Comparison of ENCODE assay signal across 24 cellular contexts in genomic region chr1:168819668-168820067, GRCh38.
DNase-seq lines count a peak whose midpoint lies in the region; ATAC-seq, FAIRE-seq and TF ChIP-seq lines count a peak whose summit lies in the region.
"Had no signal": no experiment of that assay in that cellular context is flagged by ENCODE, and none has a peak within 500 bp of the region (broad histone marks: within the 10 kb centered on the region; RNA-seq: fewer than 3 reads in every experiment).

No MANE protein-coding gene starts in this region.

- TF ChIP-seq EP300 in K562 (IDR thresholded peaks at IDR 0.05; ENCODE audit: low read length): no peak

- intact Hi-C loops in activated naive CD4-positive, alpha-beta T cell treated with anti-CD3 and anti-CD28 coated beads for 36 hours (cut with micrococcal nuclease): no loop called here
- intact Hi-C loops in K562 (cut with micrococcal nuclease): loop anchor here (10.0 kb wide), 1 partner anchor 525 kb away; no protein-coding TSS in a partner anchor

- ATAC-seq in K562: no peak
- ATAC-seq: A549 had no signal

- peaks cover 7% of the 10 kb centered on the region for H3K4me1 Mint-ChIP-seq in activated naive CD4-positive, alpha-beta T cell treated with anti-CD3 and anti-CD28 coated beads, Interleukin-2, amount 50 U/mL, for 24 hours
- peaks cover 9% of the 10 kb centered on the region for H3K4me1 Mint-ChIP-seq in activated naive CD4-positive, alpha-beta T cell treated with anti-CD3 and anti-CD28 coated beads for 36 hours (ENCODE audit: low read depth)
- H3K4me1 Mint-ChIP-seq: CD14-positive monocyte had no signal

- TF ChIP-seq POLR2A in K562 (conservative IDR thresholded peaks at IDR 0.05): no peak

- peaks cover 4% of the 10 kb centered on the region for H3K27me3 Mint-ChIP-seq in activated naive CD4-positive, alpha-beta T cell treated with anti-CD3 and anti-CD28 coated beads, Interleukin-2, amount 50 U/mL, for 24 hours
- H3K27me3 Mint-ChIP-seq in activated naive CD4-positive, alpha-beta T cell treated with anti-CD3 and anti-CD28 coated beads for 36 hours (ENCODE audit: low read depth): peaks cover 12% of the 10 kb centered on the region

- TF ChIP-seq RAD21 in K562 (CRISPR knock-in tag; conservative IDR thresholded peaks at IDR 0.05 in 1 of 2, IDR thresholded peaks at IDR 0.05 in 1 of 2): no peak

- H3K9me3 Mint-ChIP-seq in activated naive CD4-positive, alpha-beta T cell treated with anti-CD3 and anti-CD28 coated beads, Interleukin-2, amount 50 U/mL, for 24 hours: no peaks in the 10 kb centered on the region
- H3K9me3 Mint-ChIP-seq in activated naive CD4-positive, alpha-beta T cell treated with anti-CD3 and anti-CD28 coated beads for 36 hours: no peaks in the 10 kb centered on the region

- WGBS in K562 (ENCODE audit: insufficient coverage, low coverage, missing lambda C conversion rate): 2% methylated on average over 3 of the region's 3 CpGs

- CTCF ChIA-PET in activated naive CD4-positive, alpha-beta T cell treated with anti-CD3 and anti-CD28 coated beads for 36 hours (lab: Charles Lee): interaction anchor here (1.0 kb wide), 1 partner anchor 22 kb away, joined by 4 read pairs; no protein-coding TSS in a partner anchor
- CTCF ChIA-PET in HEK293 (lab: Yijun Ruan, JAX) (interaction anchor here (0.6 kb wide), 1 partner anchor 201 kb away, joined by 3 read pairs; no protein-coding TSS in a partner anchor), K562 (lab: Yijun Ruan, JAX; ENCODE audit: low intra/inter-chr PET ratio) (no interaction called here)

- H3K27ac Mint-ChIP-seq in activated naive CD4-positive, alpha-beta T cell treated with anti-CD3 and anti-CD28 coated beads, Interleukin-2, amount 50 U/mL, for 24 hours: peak overlapping the region; percentile 8
- H3K27ac Mint-ChIP-seq in activated naive CD4-positive, alpha-beta T cell treated with anti-CD3 and anti-CD28 coated beads for 36 hours: no peak overlapping the region
- H3K27ac Mint-ChIP-seq: CD14-positive monocyte; CD4-positive, CD25-positive, alpha-beta regulatory T cell had no signal

- no peaks in the 10 kb centered on the region for H3K27me3 ChIP-seq in K562 (ENCODE audit: control insufficient read depth in 2 of 2, insufficient read depth in 2 of 2, low read length in 2 of 2)
- H3K27me3 ChIP-seq: BE2C, BLaER1 had no signal

- in situ Hi-C loops in K562 (cut with MboI): no loop called here

- H3K4me1 ChIP-seq in HEK293 (ENCODE audit: control insufficient read depth, insufficient read depth, low read length) (no peaks in the 10 kb centered on the region), K562 (replicated peaks in 1 of 2; ENCODE audit: control insufficient read depth in 2 of 2, insufficient read depth in 2 of 2, low read length in 2 of 2) (no peaks in the 10 kb centered on the region)
- H3K4me1 ChIP-seq: A549, BE2C, BLaER1 had no signal

- H2AFZ ChIP-seq in K562 (ENCODE audit: low read depth, low read length): no peak overlapping the region

- H3K27ac ChIP-seq in HEK293 (ENCODE audit: extremely low read depth, low read depth, low read length): no peak overlapping the region
- H3K27ac ChIP-seq in K562 (ENCODE audit: extremely low read depth, low read depth, low read length): no peak overlapping the region
- H3K27ac ChIP-seq: 22Rv1, A549, BLaER1 had no signal

- no peaks in the 10 kb centered on the region for H3K79me2 ChIP-seq in K562 (ENCODE audit: control insufficient read depth, insufficient read depth, low read length)

- H3K9me1 ChIP-seq in K562 (ENCODE audit: control insufficient read depth, insufficient read depth, low read length): no peaks in the 10 kb centered on the region

- no peak overlapping the region for H3K4me2 ChIP-seq in K562 (ENCODE audit: insufficient read depth, low read length)
- H3K4me2 ChIP-seq: A549, BLaER1 had no signal

- DNase-seq in NCI-H82 (lab: John Stamatoyannopoulos, UW): peak; percentile 44
- DNase-seq in NCI-H82 treated with DMSO at 0.1 percent for 48 hours (lab: John Stamatoyannopoulos, UW; ENCODE audit: unreplicated experiment): no peak
- no peak for DNase-seq in activated naive CD4-positive, alpha-beta T cell treated with anti-CD3 and anti-CD28 coated beads for 36 hours
- DNase-seq in K562 (ENCODE audit: extremely low read depth in 1 of 4, low spot score in 3 of 4): no peak
- DNase-seq in NCI-H146 treated with DMSO at 0.1 percent for 48 hours (lab: John Stamatoyannopoulos, UW; ENCODE audit: unreplicated experiment): no peak
- no peak for DNase-seq in stimulated activated CD4-positive, alpha-beta T cell treated with anti-CD3 and anti-CD28 coated beads, Interleukin-2, amount 100 ng/mL, for 24 hours
- DNase-seq: AML-193; BE2C; C1 segment of cervical spinal cord; Caco-2; Calu3; CD4-positive, alpha-beta memory T cell; CD4-positive, CD25-positive, alpha-beta regulatory T cell; DMS79 treated with DMSO at 0.1 percent for 48 hours; GF-D8 had no signal

- no peak for FAIRE-seq in K562 (lab: Jason Lieb, UNC)
- FAIRE-seq: A549, G401.6, GM12891, GM19239 had no signal

- H3K9ac ChIP-seq in K562 (ENCODE audit: insufficient read depth in 1 of 2, low read depth in 2 of 2, low read length in 2 of 2): no peak overlapping the region
- H3K9ac ChIP-seq: BLaER1 had no signal

- H3K4me3 ChIP-seq in HEK293 (ENCODE audit: low read depth, low read length) (no peak overlapping the region), K562 (no peak overlapping the region)
- H3K4me3 ChIP-seq: A549, BLaER1 had no signal

- no peaks in the 10 kb centered on the region; the same call in 1 of the 2 replicates for H4K20me1 ChIP-seq in K562 (replicated peaks; ENCODE audit: control insufficient read depth, insufficient read depth, low read length)
- H4K20me1 ChIP-seq: BLaER1 had no signal

- H3K4me3 Mint-ChIP-seq in activated naive CD4-positive, alpha-beta T cell treated with anti-CD3 and anti-CD28 coated beads, Interleukin-2, amount 50 U/mL, for 24 hours: no peak overlapping the region
- H3K4me3 Mint-ChIP-seq in activated naive CD4-positive, alpha-beta T cell treated with anti-CD3 and anti-CD28 coated beads for 36 hours: no peak overlapping the region
- H3K4me3 Mint-ChIP-seq: CD14-positive monocyte; CD4-positive, alpha-beta memory T cell had no signal

- TF ChIP-seq CTCF in HEK293 (tag by site-specific recombination; IDR thresholded peaks at IDR 0.05) (no peak), K562 (IDR thresholded peaks at IDR 0.05 in 2 of 3, conservative IDR thresholded peaks at IDR 0.05 in 1 of 3; ENCODE audit: insufficient read depth in 2 of 3, low read depth in 1 of 3, low read length in 3 of 3) (no peak)

- H3K9me3 ChIP-seq in HEK293 (ENCODE audit: control insufficient read depth, insufficient read depth, low read depth, low read length): no peaks in the 10 kb centered on the region
- no peaks in the 10 kb centered on the region for H3K9me3 ChIP-seq in K562 (replicated peaks; ENCODE audit: control insufficient read depth, insufficient read depth, low read depth, low read length)
- H3K9me3 ChIP-seq: A549, BE2C, BLaER1, Caco-2 had no signal

- H3K36me3 Mint-ChIP-seq in activated naive CD4-positive, alpha-beta T cell treated with anti-CD3 and anti-CD28 coated beads, Interleukin-2, amount 50 U/mL, for 24 hours: no peaks in the 10 kb centered on the region
- H3K36me3 Mint-ChIP-seq in activated naive CD4-positive, alpha-beta T cell treated with anti-CD3 and anti-CD28 coated beads for 36 hours (ENCODE audit: low read depth): no peaks in the 10 kb centered on the region
- H3K36me3 Mint-ChIP-seq: CD14-positive monocyte; CD4-positive, alpha-beta memory T cell; CD4-positive, CD25-positive, alpha-beta regulatory T cell had no signal

- no TSS peak for BruUV-seq in K562 (replicated peaks; lab: Mats Ljungman, UMichigan)

- POLR2A ChIA-PET in HEK293 (lab: Yijun Ruan, JAX): no interaction called here
- POLR2A ChIA-PET in K562 (lab: Yijun Ruan, JAX): no interaction called here

- no peaks in the 10 kb centered on the region for H3K36me3 ChIP-seq in HEK293 (ENCODE audit: control insufficient read depth in 2 of 2, insufficient read depth in 1 of 2, low read length in 2 of 2)
- H3K36me3 ChIP-seq in K562 (ENCODE audit: control insufficient read depth, insufficient read depth, low read length): no peaks in the 10 kb centered on the region
- H3K36me3 ChIP-seq: BE2C, BLaER1 had no signal

TF ChIP-seq in HEK293, 187 proteins besides CTCF, POLR2A, EP300 and RAD21 (continues in another document):
- TF ChIP-seq PRDM1 (tag by site-specific recombination; IDR thresholded peaks at IDR 0.05): peak; percentile 49; the same call in 1 of the 2 replicates
- TF ChIP-seq KLF7 (tag by site-specific recombination; IDR thresholded peaks at IDR 0.05; ENCODE audit: borderline replicate concordance): no peak
- TF ChIP-seq ZNF366 (tag by site-specific recombination; conservative IDR thresholded peaks at IDR 0.05): peak; percentile 61
- no peak for TF ChIP-seq ZBTB48 (tag by site-specific recombination; IDR thresholded peaks at IDR 0.05)
- no peak for TF ChIP-seq ZNF23 (tag by site-specific recombination; IDR thresholded peaks at IDR 0.05; ENCODE audit: borderline replicate concordance)

TF ChIP-seq in K562, 482 proteins besides CTCF, POLR2A, EP300 and RAD21:
- no peak for TF ChIP-seq HNRNPH1 (optimal IDR thresholded peaks at IDR 0.05; ENCODE audit: low read depth, low read length)
- 0 out of 2 replicates have a peak, but pooled peaks have one; percentile 32 for TF ChIP-seq TSC22D4 (tag; IDR thresholded peaks at IDR 0.05)
- TF ChIP-seq ZNF217 (CRISPR knock-in tag; IDR thresholded peaks at IDR 0.05): no peak
- no peak for TF ChIP-seq ETV6 (IDR thresholded peaks at IDR 0.05; ENCODE audit: borderline replicate concordance in 1 of 2, low read depth in 2 of 2, low read length in 1 of 2)
- TF ChIP-seq ETV6 (CRISPR knock-in tag; IDR thresholded peaks at IDR 0.05; ENCODE audit: borderline replicate concordance): no peak
- TF ChIP-seq ZNF512 (tag; IDR thresholded peaks at IDR 0.05): peak; percentile 97
TF ChIP-seq in K562: peak in this region for 2.
